In the genomic region with DNA sequence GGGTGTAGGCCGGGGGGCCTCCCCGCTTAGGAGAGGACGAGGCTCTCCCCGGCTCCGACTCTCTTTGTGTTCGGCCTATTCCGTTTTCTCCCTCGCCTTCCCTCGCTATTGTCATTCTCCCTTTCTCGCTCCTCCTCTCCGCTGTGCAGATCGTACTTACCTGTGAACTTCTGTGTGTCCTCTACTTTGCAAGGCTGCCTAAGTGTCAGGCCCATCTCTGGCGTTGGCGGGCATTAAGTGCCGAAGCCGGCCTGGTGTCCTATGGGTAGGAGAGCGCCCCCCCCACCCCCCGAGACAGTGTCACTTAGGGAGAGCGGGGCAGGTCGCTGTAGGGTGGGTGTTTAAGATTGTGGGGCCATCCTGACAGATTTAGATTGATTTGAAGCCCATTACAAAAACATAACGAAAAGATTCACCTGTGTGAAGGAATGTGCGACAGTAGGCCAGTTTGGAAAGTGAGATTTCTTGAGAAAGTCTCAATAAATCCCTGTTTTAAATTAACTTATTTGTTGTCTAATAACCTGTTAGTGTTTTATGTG, we compare ENCODE assay signal across 8 cellular contexts. TPM values are rescaled to one million over a fixed set of nuclear protein-coding genes. Genes with fewer than 3 reads are reported as not detected.
DNase-seq lines count a peak whose midpoint lies in the region; ATAC-seq lines count a peak whose summit lies in the region.

No MANE protein-coding gene starts in this region.

- peak; percentile 66 for DNase-seq in GM03348 (ENCODE audit: low spot score)
- DNase-seq in HuH-7.5 (ENCODE audit: low spot score) = peak; percentile 33
- peak; percentile 23 for DNase-seq in UCSD-AML1 (lab: John Stamatoyannopoulos, UW; ENCODE audit: unreplicated experiment)
- DNase-seq in cerebellum (ENCODE audit: low spot score) = peak; percentile 36
- no peak for DNase-seq in left lobe of liver (ENCODE audit: low spot score)
- peak; percentile 27 to 39 for DNase-seq in stimulated activated CD4-positive, alpha-beta T cell treated with anti-CD3 and anti-CD28 coated beads, Interleukin-4, amount 100 ng/mL, for 4 hours
- DNase-seq in COLO829 (ENCODE audit: low spot score) = no peak

- peak; percentile 22 for ATAC-seq in GM21619 (IDR thresholded peaks at IDR 0.05; ENCODE audit: unreplicated experiment)
- peak; percentile 59 for ATAC-seq in left lobe of liver

RNA-seq across cellular contexts. Expression of gene RBM33, which starts 0.6 kb away (rescaled TPM):
- total RNA-seq in cerebellum (61.8 TPM), left lobe of liver (40.6 TPM)

Comparison
In these comparisons a context has a peak if more than half of its experiments do, and no peak if none do; other contexts are left out.
1. DNase-seq: peak in GM03348 (single experiment), HuH-7.5 (single experiment), UCSD-AML1 (single experiment), cerebellum (single experiment) and stimulated activated CD4-positive, alpha-beta T cell treated with anti-CD3 and anti-CD28 coated beads, Interleukin-4, amount 100 ng/mL, for 4 hours (2 of 2); none in left lobe of liver (single experiment) and COLO829 (single experiment).